Comparison of ENCODE assay signal across 9 cellular contexts in genomic region chr2:233974530-233975071, GRCh38. TPM values are rescaled to one million over a fixed set of nuclear protein-coding genes. Genes with fewer than 3 reads are reported as not detected.
DNase-seq lines count a peak whose midpoint lies in the region; ATAC-seq, FAIRE-seq and TF ChIP-seq lines count a peak whose summit lies in the region.
"Had no signal": no experiment of that assay in that cellular context is flagged by ENCODE, and none has a peak within 500 bp of the region (broad histone marks: within the 10 kb centered on the region; RNA-seq: fewer than 3 reads in every experiment).

No MANE protein-coding gene starts in this region.

- in situ Hi-C loops in ACHN (cut with HindIII; ENCODE audit: low pct_ligation_motif_present, low pct_unique_long_range_greater_than_20kb, low sequenced_read_pairs) = no loop called here

- H3K9me3 Mint-ChIP-seq in WTC11 = peaks cover 19% of the 10 kb centered on the region

- H3K4me3 ChIP-seq in effector memory CD4-positive, alpha-beta T cell (ENCODE audit: insufficient read depth, low read depth, low read length, poor library complexity, severe bottlenecking) = no peak overlapping the region
- H3K4me3 ChIP-seq: cardiac muscle cell had no signal

- H3K27ac ChIP-seq in effector memory CD4-positive, alpha-beta T cell (ENCODE audit: insufficient read depth, low read length, poor library complexity, severe bottlenecking) = no peak overlapping the region
- H3K27ac ChIP-seq: cardiac muscle cell had no signal

- no peaks in the 10 kb centered on the region for H3K36me3 ChIP-seq in effector memory CD4-positive, alpha-beta T cell (ENCODE audit: control insufficient read depth, insufficient read depth, low read length)
- H3K36me3 ChIP-seq: cardiac muscle cell had no signal

- POLR2A ChIA-PET in HEK293T (lab: Yijun Ruan, JAX) = no interaction called here
- POLR2A ChIA-PET in WTC11 (lab: Charles Lee) = no interaction called here

- no peak for TF ChIP-seq CTCF in WTC11 (IDR thresholded peaks at IDR 0.05)

- H3K27me3 Mint-ChIP-seq in WTC11 (ENCODE audit: low read depth) = peaks cover 10% of the 10 kb centered on the region

- CTCF ChIA-PET in HEK293T (lab: Yijun Ruan, JAX) (interaction anchor here (1.7 kb wide), 1 partner anchor 571 kb away, joined by 6 read pairs; no protein-coding TSS in a partner anchor), WTC11 (lab: Charles Lee) (interaction anchor here (1.7 to 1.9 kb wide), 2 partner anchors 161 to 571 kb away, joined by 3 to 4 read pairs; no protein-coding TSS in a partner anchor)

- H3K4me1 ChIP-seq in effector memory CD4-positive, alpha-beta T cell (ENCODE audit: control insufficient read depth, insufficient read depth, low read length, poor library complexity, severe bottlenecking) = peaks cover 8% of the 10 kb centered on the region

- peaks cover 12% of the 10 kb centered on the region for H3K4me1 Mint-ChIP-seq in WTC11

- ATAC-seq in WTC11 = no peak

- no peak for FAIRE-seq in GM19239 (lab: Jason Lieb, UNC)

- no peak overlapping the region for H3K27ac Mint-ChIP-seq in WTC11

- DNase-seq in ACHN (peak; percentile 100), HEK293T (ENCODE audit: extremely low spot score) (peak; percentile 9), WTC11 (ENCODE audit: low spot score) (no peak), iPS-NIHi7 (ENCODE audit: extremely low spot score) (peak; percentile 45), NCI-H524 (lab: John Stamatoyannopoulos, UW) (no peak), GM19239 (ENCODE audit: insufficient read length, low spot score) (no peak), AML-193 (lab: John Stamatoyannopoulos, UW) (no peak)
- DNase-seq in effector memory CD4-positive, alpha-beta T cell = no peak

- H3K4me3 Mint-ChIP-seq in WTC11 = no peak overlapping the region

- no peaks in the 10 kb centered on the region for H3K27me3 ChIP-seq in effector memory CD4-positive, alpha-beta T cell (replicated peaks; ENCODE audit: control insufficient read depth, insufficient read depth, low read length, poor library complexity, severe bottlenecking)
- H3K27me3 ChIP-seq: cardiac muscle cell had no signal

- no peaks in the 10 kb centered on the region for H3K9me3 ChIP-seq in effector memory CD4-positive, alpha-beta T cell (ENCODE audit: control insufficient read depth, low read length)

- H3K36me3 Mint-ChIP-seq in WTC11 = peaks cover 12% of the 10 kb centered on the region

TF ChIP-seq in HEK293T, 16 proteins besides CTCF, POLR2A, EP300 and RAD21:
- TF ChIP-seq NFRKB (IDR thresholded peaks at IDR 0.05) (no peak), SP1 (IDR thresholded peaks at IDR 0.05) (no peak), FOXK2 (IDR thresholded peaks at IDR 0.05) (no peak), BHLHE40 (IDR thresholded peaks at IDR 0.05; ENCODE audit: borderline replicate concordance) (no peak), ELF4 (IDR thresholded peaks at IDR 0.05) (no peak), PKNOX1 (IDR thresholded peaks at IDR 0.05) (no peak), ARNT (IDR thresholded peaks at IDR 0.05) (no peak), CTBP1 (IDR thresholded peaks at IDR 0.05; ENCODE audit: borderline replicate concordance) (no peak), L3MBTL2 (conservative IDR thresholded peaks at IDR 0.05) (no peak), FOXM1 (IDR thresholded peaks at IDR 0.05; ENCODE audit: borderline replicate concordance) (no peak), ZNF384 (IDR thresholded peaks at IDR 0.05) (no peak), SUZ12 (IDR thresholded peaks at IDR 0.05) (no peak), FOXA1 (IDR thresholded peaks at IDR 0.05) (no peak), LEF1 (IDR thresholded peaks at IDR 0.05; ENCODE audit: borderline replicate concordance) (no peak)

TF ChIP-seq in WTC11, 78 proteins besides CTCF, POLR2A, EP300 and RAD21:
- TF ChIP-seq E2F4 (CRISPR knock-in tag; IDR thresholded peaks at IDR 0.05; ENCODE audit: borderline replicate concordance, low read depth) (no peak), FOXP1 (CRISPR knock-in tag; IDR thresholded peaks at IDR 0.05; ENCODE audit: borderline replicate concordance) (no peak), SMAD4 (CRISPR knock-in tag; IDR thresholded peaks at IDR 0.05) (no peak), ZBTB21 (CRISPR knock-in tag; IDR thresholded peaks at IDR 0.05; ENCODE audit: borderline replicate concordance) (no peak), ZNF423 (CRISPR knock-in tag; IDR thresholded peaks at IDR 0.05) (0 out of 2 replicates have a peak, but pooled peaks have one; percentile 19), GABPB1 (CRISPR knock-in tag; IDR thresholded peaks at IDR 0.05) (0 out of 2 replicates have a peak, but pooled peaks have one; percentile 15)
- TF ChIP-seq, protein P1, sequence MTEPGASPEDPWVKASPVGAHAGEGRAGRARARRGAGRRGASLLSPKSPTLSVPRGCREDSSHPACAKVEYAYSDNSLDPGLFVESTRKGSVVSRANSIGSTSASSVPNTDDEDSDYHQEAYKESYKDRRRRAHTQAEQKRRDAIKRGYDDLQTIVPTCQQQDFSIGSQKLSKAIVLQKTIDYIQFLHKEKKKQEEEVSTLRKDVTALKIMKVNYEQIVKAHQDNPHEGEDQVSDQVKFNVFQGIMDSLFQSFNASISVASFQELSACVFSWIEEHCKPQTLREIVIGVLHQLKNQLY (CRISPR knock-in tag; IDR thresholded peaks at IDR 0.05) = no peak
- TF ChIP-seq, protein P2, sequence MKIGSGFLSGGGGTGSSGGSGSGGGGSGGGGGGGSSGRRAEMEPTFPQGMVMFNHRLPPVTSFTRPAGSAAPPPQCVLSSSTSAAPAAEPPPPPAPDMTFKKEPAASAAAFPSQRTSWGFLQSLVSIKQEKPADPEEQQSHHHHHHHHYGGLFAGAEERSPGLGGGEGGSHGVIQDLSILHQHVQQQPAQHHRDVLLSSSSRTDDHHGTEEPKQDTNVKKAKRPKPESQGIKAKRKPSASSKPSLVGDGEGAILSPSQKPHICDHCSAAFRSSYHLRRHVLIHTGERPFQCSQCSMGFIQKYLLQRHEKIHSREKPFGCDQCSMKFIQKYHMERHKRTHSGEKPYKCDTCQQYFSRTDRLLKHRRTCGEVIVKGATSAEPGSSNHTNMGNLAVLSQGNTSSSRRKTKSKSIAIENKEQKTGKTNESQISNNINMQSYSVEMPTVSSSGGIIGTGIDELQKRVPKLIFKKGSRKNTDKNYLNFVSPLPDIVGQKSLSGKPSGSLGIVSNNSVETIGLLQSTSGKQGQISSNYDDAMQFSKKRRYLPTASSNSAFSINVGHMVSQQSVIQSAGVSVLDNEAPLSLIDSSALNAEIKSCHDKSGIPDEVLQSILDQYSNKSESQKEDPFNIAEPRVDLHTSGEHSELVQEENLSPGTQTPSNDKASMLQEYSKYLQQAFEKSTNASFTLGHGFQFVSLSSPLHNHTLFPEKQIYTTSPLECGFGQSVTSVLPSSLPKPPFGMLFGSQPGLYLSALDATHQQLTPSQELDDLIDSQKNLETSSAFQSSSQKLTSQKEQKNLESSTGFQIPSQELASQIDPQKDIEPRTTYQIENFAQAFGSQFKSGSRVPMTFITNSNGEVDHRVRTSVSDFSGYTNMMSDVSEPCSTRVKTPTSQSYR (CRISPR knock-in tag; IDR thresholded peaks at IDR 0.05) = no peak

RNA-seq across cellular contexts. Expression of gene TRPM8, which starts 57.4 kb away (rescaled TPM):
- 0.26 TPM in 1 of 3 replicates, not detected in the others for total RNA-seq in WTC11 (2021)

Comparison
In these comparisons a context has a peak if more than half of its experiments do, and no peak if none do; other contexts are left out.
1. DNase-seq: peak in ACHN (single experiment), HEK293T (single experiment) and iPS-NIHi7 (single experiment); none in WTC11 (single experiment), NCI-H524 (0 of 2), effector memory CD4-positive, alpha-beta T cell (0 of 3), GM19239 (single experiment) and AML-193 (0 of 2).